ENCODE assay signal across 8 cellular contexts in the genomic region with DNA sequence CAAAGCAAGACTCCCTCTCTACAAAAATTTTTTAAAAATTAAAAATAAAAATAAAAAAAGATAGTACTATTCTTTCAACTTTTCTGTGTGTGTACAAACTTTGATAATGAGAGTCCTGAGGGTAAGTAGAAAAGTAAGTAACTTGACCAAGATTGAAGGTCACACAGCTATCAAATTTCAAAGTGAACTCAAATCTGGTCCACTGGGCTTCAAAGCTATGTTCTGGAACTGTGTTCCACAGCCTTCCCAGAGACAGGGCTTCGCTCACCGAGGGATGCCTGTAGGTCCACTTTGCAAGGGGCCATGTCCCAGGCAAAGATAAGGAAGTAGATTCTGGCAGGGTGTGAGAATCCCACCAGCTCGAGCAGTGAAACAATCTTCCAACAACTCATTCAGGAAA.
"Had no signal": no experiment of that assay in that cellular context is flagged by ENCODE, and none has a peak within 500 bp of the region (broad histone marks: within the 10 kb centered on the region; RNA-seq: fewer than 3 reads in every experiment).

No MANE protein-coding gene starts in this region.

- H2AFZ ChIP-seq: GM23248 had no signal

- H3K36me3 ChIP-seq: HAP-1 had no signal

- H3K9me3 ChIP-seq: HAP-1 had no signal

- DNase-seq: GM23248, GOT3, H7, HFFc6, KBM-7 had no signal

- ATAC-seq: HCT116 had no signal

- H3K4me3 ChIP-seq: GM23248, HAP-1 had no signal

- H3K9ac ChIP-seq: GM23248 had no signal

- H3K27ac ChIP-seq: GM23248, HL-60 had no signal
